Comparison of ENCODE assay signal across 10 cellular contexts in genomic region chr22:46064236-46064965, GRCh38.
DNase-seq lines count a peak whose midpoint lies in the region; ATAC-seq and TF ChIP-seq lines count a peak whose summit lies in the region.
"Had no signal": no experiment of that assay in that cellular context is flagged by ENCODE, and none has a peak within 500 bp of the region (broad histone marks: within the 10 kb centered on the region; RNA-seq: fewer than 3 reads in every experiment).

No MANE protein-coding gene starts in this region.

- no peaks in the 10 kb centered on the region for H3K36me3 ChIP-seq in tibial nerve

- BruUV-seq in MCF 10A (replicated peaks; lab: Mats Ljungman, UMichigan), result no TSS peak

- ATAC-seq in left lobe of liver, result no peak

- 40 to 41% methylated on average over 27 to 28 of the region's 28 CpGs for WGBS in tibial nerve, 2 donors

- TF ChIP-seq POLR2A in tibial nerve (IDR thresholded peaks at IDR 0.05), result peak in 1 of 2 donors; percentile 9

- H3K4me1 Mint-ChIP-seq in MCF 10A (ENCODE audit: insufficient read depth, unreplicated experiment), result peaks cover 54% of the 10 kb centered on the region

- no peaks in the 10 kb centered on the region for H3K27me3 ChIP-seq in tibial nerve

- no peaks in the 10 kb centered on the region for H3K9me3 Mint-ChIP-seq in MCF 10A (ENCODE audit: unreplicated experiment)

- H3K27ac Mint-ChIP-seq in MCF 10A (ENCODE audit: low read depth, unreplicated experiment), result peak overlapping the region; percentile 100

- H3K4me1 ChIP-seq in tibial nerve, result peaks cover 0 to 89% (median 66%) of the 10 kb centered on the region in 4 donors

- H3K4me3 ChIP-seq in tibial nerve, result peak overlapping the region; percentile 13 to 34 (median 28)

- POLR2A ChIA-PET in MCF 10A (lab: Yijun Ruan, JAX), result interaction anchor here (0.7 to 25.5 kb wide), 8 partner anchors 8 to 52 kb away, joined by 3 to 1278 read pairs (median 276); no protein-coding TSS in a partner anchor

- H3K27ac ChIP-seq in tibial nerve, result peak overlapping the region; percentile 95 to 100 (median 98)

- no peaks in the 10 kb centered on the region for H3K27me3 Mint-ChIP-seq in MCF 10A (ENCODE audit: insufficient read depth, unreplicated experiment)

- intact Hi-C loops in MCF 10A (cut with micrococcal nuclease), result no loop called here

- no peak for TF ChIP-seq EP300 in tibial nerve (IDR thresholded peaks at IDR 0.05)

- TF ChIP-seq CTCF in MCF 10A (IDR thresholded peaks at IDR 0.05; ENCODE audit: unreplicated experiment), result no peak
- no peak for TF ChIP-seq CTCF in tibial nerve (IDR thresholded peaks at IDR 0.05)

- H3K9me3 ChIP-seq in tibial nerve, result no peaks in the 10 kb centered on the region

- peak overlapping the region; percentile 74 for H3K4me3 Mint-ChIP-seq in MCF 10A (ENCODE audit: unreplicated experiment)

- CTCF ChIA-PET in MCF 10A (lab: Yijun Ruan, JAX), result interaction anchor here (0.7 to 3.5 kb wide), 4 partner anchors 9 to 59 kb away, joined by 4 to 16 read pairs (median 6); no protein-coding TSS in a partner anchor

- H3K36me3 Mint-ChIP-seq in MCF 10A (ENCODE audit: insufficient read depth, unreplicated experiment), result peaks cover 29% of the 10 kb centered on the region

- peak; percentile 72 for DNase-seq in NCI-H1436 (lab: John Stamatoyannopoulos, UW)
- DNase-seq in NCI-H1436 treated with DMSO at 0.1 percent for 48 hours (lab: John Stamatoyannopoulos, UW), result no peak
- peak; percentile 61 for DNase-seq in MCF 10A (ENCODE audit: unreplicated experiment)
- DNase-seq in left lobe of liver (ENCODE audit: low spot score), result peak; percentile 40
- peak in 1 of 2 donors; percentile 12 for DNase-seq in tibial nerve (ENCODE audit: low spot score in 2 of 2)
- DNase-seq in D341Med (ENCODE audit: low spot score), result no peak
- no peak for DNase-seq in AG08395 (ENCODE audit: low spot score)
- DNase-seq in DMS53 (lab: John Stamatoyannopoulos, UW), result no peak
- DNase-seq: activated CD4-positive, CD25-positive, alpha-beta regulatory T cell; NCI-H510A had no signal

Comparison
In these comparisons a context has a peak if more than half of its experiments do, and no peak if none do; other contexts are left out.
1. DNase-seq: peak in NCI-H1436 (single experiment), MCF 10A (single experiment) and left lobe of liver (single experiment); none in NCI-H1436 treated with DMSO at 0.1 percent for 48 hours (single experiment), D341Med (single experiment), AG08395 (single experiment) and DMS53 (single experiment).